ENCODE assay signal across 25 cellular contexts in the genomic region with DNA sequence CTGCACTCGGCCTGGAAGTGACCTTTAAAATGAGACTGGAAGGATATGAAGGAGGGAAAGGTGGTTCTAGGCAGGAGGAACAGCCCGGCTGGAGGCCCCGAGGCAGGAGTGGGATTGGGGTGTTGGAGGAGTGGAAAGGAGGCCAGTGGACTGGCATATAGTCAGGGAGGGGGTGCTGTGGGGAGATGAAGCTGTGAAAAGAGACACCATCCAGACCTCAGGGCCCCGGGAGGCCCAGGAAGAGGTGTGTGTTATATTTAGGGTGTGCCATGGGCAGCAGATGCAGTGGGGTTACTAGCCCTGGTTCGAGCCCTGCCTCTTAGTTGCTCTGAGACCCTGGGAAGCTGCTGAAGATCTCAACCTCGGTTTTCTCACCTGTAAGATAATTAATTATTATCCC.
"Had no signal": no experiment of that assay in that cellular context is flagged by ENCODE, and none has a peak within 500 bp of the region (broad histone marks: within the 10 kb centered on the region; RNA-seq: fewer than 3 reads in every experiment).

No MANE protein-coding gene starts in this region.

- H3K27me3 Mint-ChIP-seq: activated CD4-positive, alpha-beta memory T cell treated with anti-CD3 and anti-CD28 coated beads for 36 hours; activated CD4-positive, alpha-beta T cell treated with anti-CD3 and anti-CD28 coated beads, Interleukin-2, amount 10 ng/mL, durations not matched to agents 7 days and 5 days; activated naive CD8-positive, alpha-beta T cell treated with anti-CD3 and anti-CD28 coated beads for 36 hours; T-cell had no signal

- H3K4me3 ChIP-seq: K562, SK-N-MC had no signal

- H3K27ac ChIP-seq: SK-N-MC had no signal

- H3K36me3 Mint-ChIP-seq: activated CD4-positive, alpha-beta memory T cell treated with anti-CD3 and anti-CD28 coated beads for 36 hours; activated naive CD4-positive, alpha-beta T cell treated with anti-CD3 and anti-CD28 coated beads, Interleukin-2, amount 10 ng/mL, durations not matched to agents 7 days and 5 days; activated naive CD8-positive, alpha-beta T cell treated with anti-CD3 and anti-CD28 coated beads for 36 hours; T-cell had no signal

- H3K4me3 Mint-ChIP-seq: activated CD4-positive, alpha-beta memory T cell treated with anti-CD3 and anti-CD28 coated beads for 36 hours; activated CD4-positive, alpha-beta T cell treated with anti-CD3 and anti-CD28 coated beads, Interleukin-2, amount 10 ng/mL, durations not matched to agents 7 days and 5 days; activated naive CD4-positive, alpha-beta T cell treated with anti-CD3 and anti-CD28 coated beads, Interleukin-2, amount 10 ng/mL, durations not matched to agents 7 days and 5 days; activated naive CD8-positive, alpha-beta T cell treated with anti-CD3 and anti-CD28 coated beads for 36 hours; activated T-cell treated with anti-CD3 and anti-CD28 coated beads, Interleukin-2, amount 50 U/mL, for 72 hours; central memory CD8-positive, alpha-beta T cell; T-cell had no signal

- ATAC-seq: activated T-cell treated with anti-CD3 and anti-CD28 coated beads, Interleukin-2, amount 50 U/mL, for 72 hours; K562; T-cell had no signal

- H3K9me3 Mint-ChIP-seq: activated CD4-positive, alpha-beta memory T cell treated with anti-CD3 and anti-CD28 coated beads for 36 hours; activated CD4-positive, alpha-beta T cell treated with anti-CD3 and anti-CD28 coated beads, Interleukin-2, amount 10 ng/mL, durations not matched to agents 7 days and 5 days; activated naive CD4-positive, alpha-beta T cell treated with anti-CD3 and anti-CD28 coated beads, Interleukin-2, amount 10 ng/mL, durations not matched to agents 7 days and 5 days; activated naive CD8-positive, alpha-beta T cell treated with anti-CD3 and anti-CD28 coated beads for 36 hours; activated T-cell treated with anti-CD3 and anti-CD28 coated beads, Interleukin-2, amount 50 U/mL, for 72 hours; activated T-helper 2 cell treated with anti-CD3 and anti-CD28 coated beads, Interferon-gamma antibody, Interleukin-2, Interleukin-4, amounts not matched to agents 10 μg/mL and 5 μg/mL and 100 μg/mL, durations not matched to agents 14 hours and 24 hours and 36 hours; central memory CD8-positive, alpha-beta T cell; T-cell had no signal

- H3K27ac Mint-ChIP-seq: activated CD4-positive, alpha-beta memory T cell treated with anti-CD3 and anti-CD28 coated beads for 36 hours; activated CD4-positive, alpha-beta T cell treated with anti-CD3 and anti-CD28 coated beads, Interleukin-2, amount 10 ng/mL, durations not matched to agents 7 days and 5 days; activated naive CD4-positive, alpha-beta T cell treated with anti-CD3 and anti-CD28 coated beads, Interleukin-2, amount 10 ng/mL, durations not matched to agents 7 days and 5 days; activated naive CD8-positive, alpha-beta T cell treated with anti-CD3 and anti-CD28 coated beads for 36 hours; activated T-cell treated with anti-CD3 and anti-CD28 coated beads, Interleukin-2, amount 50 U/mL, for 72 hours; activated T-helper 2 cell treated with anti-CD3 and anti-CD28 coated beads, Interferon-gamma antibody, Interleukin-2, Interleukin-4, amounts not matched to agents 10 μg/mL and 5 μg/mL and 100 μg/mL, durations not matched to agents 14 hours and 24 hours and 36 hours; T-cell had no signal

- DNase-seq: activated CD4-positive, alpha-beta memory T cell treated with anti-CD3 and anti-CD28 coated beads for 36 hours; activated CD4-positive, alpha-beta T cell treated with anti-CD3 and anti-CD28 coated beads, Interleukin-2, amount 10 ng/mL, durations not matched to agents 7 days and 5 days; activated CD4-positive, CD25-positive, alpha-beta regulatory T cell; activated CD8-positive, alpha-beta memory T cell treated with anti-CD3 and anti-CD28 coated beads for 24 hours; activated gamma-delta T cell treated with Interleukin-2 at 50 U/mL for 16 hours; activated naive CD4-positive, alpha-beta T cell treated with anti-CD3 and anti-CD28 coated beads, Interleukin-2, amount 10 ng/mL, durations not matched to agents 7 days and 5 days; activated naive CD8-positive, alpha-beta T cell treated with anti-CD3 and anti-CD28 coated beads for 36 hours; activated T-cell treated with anti-CD3 and anti-CD28 coated beads for 4 hours; activated T-cell treated with anti-CD3 and anti-CD28 coated beads, Interleukin-2, amount 50 U/mL, for 72 hours; anterior cingulate cortex; Karpas-422; MM.1S; NCI-H1105 treated with DMSO at 0.1 percent for 48 hours; NCI-H146; NCI-H187 treated with DMSO at 0.1 percent for 48 hours; NCI-H2081 treated with DMSO at 0.1 percent for 48 hours; NCI-H446; NCI-H524; T-cell; T-helper 2 cell; T1000 had no signal
